ENCODE assay signal across 13 cellular contexts in the genomic region with DNA sequence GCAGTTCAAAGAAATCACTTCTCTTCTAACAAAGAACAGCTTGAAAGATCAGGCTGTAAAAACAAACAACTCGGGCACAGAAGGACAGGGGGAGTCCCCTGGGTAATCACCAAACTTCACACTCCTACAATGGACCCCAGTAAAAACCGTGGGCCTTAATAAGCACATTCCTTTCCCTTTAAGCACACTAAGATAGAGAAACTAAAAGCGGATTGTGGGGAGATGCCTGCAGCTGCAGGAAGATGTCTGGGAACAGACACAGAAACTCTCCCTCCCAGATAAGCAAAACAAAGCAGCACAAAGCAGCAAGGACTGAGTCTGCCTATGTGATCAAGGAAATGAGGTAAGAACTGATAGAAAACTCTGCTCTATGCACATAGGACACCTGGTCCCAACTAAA. TPM values are rescaled to one million over a fixed set of nuclear protein-coding genes. Genes with fewer than 3 reads are reported as not detected.
DNase-seq lines count a peak whose midpoint lies in the region; ATAC-seq and TF ChIP-seq lines count a peak whose summit lies in the region.
"Had no signal": no experiment of that assay in that cellular context is flagged by ENCODE, and none has a peak within 500 bp of the region (broad histone marks: within the 10 kb centered on the region; RNA-seq: fewer than 3 reads in every experiment).

No MANE protein-coding gene starts in this region.

- POLR2A ChIA-PET in T-cell (lab: Charles Lee) = interaction anchor here (0.5 to 1.1 kb wide), 6 partner anchors 19 to 468 kb away, joined by 3 to 6 read pairs (median 4); a partner anchor contains a TSS

- H3K4me3 ChIP-seq in esophagus muscularis mucosa = no peak overlapping the region

- H3K79me1 ChIP-seq in H9 (ENCODE audit: insufficient read depth, low read depth, low read length, poor library complexity, severe bottlenecking) = no peaks in the 10 kb centered on the region

- H3K18ac ChIP-seq in H9 (ENCODE audit: insufficient read length, low read depth, low read length) = no peak overlapping the region

- H3K4me1 ChIP-seq in H9 (ENCODE audit: insufficient read depth, low read length) = no peaks in the 10 kb centered on the region
- peaks cover 0 to 16% (median 5%) of the 10 kb centered on the region in 4 donors for H3K4me1 ChIP-seq in esophagus muscularis mucosa

- H2BK20ac ChIP-seq in H9 (ENCODE audit: low read depth, low read length, poor library complexity, severe bottlenecking) = no peak overlapping the region

- H3K9me3 ChIP-seq in H9 (ENCODE audit: control insufficient read depth, low read depth, low read length) = peaks cover 15% of the 10 kb centered on the region
- H3K9me3 ChIP-seq in esophagus muscularis mucosa = no peaks in the 10 kb centered on the region

- intact Hi-C loops in esophagus muscularis mucosa (cut with DNase I) = no loop called here

- no peak overlapping the region for H2BK5ac ChIP-seq in H9 (ENCODE audit: insufficient read length, low read length)

- H3K27me3 Mint-ChIP-seq in H9 (ENCODE audit: low read depth) (peaks cover 2% of the 10 kb centered on the region), T-cell (peaks cover 0 to 4% of the 10 kb centered on the region in 2 donors), osteocyte (ENCODE audit: unreplicated experiment) (no peaks in the 10 kb centered on the region)

- H2BK12ac ChIP-seq in H9 (ENCODE audit: insufficient read length, low read depth, low read length) = no peak overlapping the region

- no peaks in the 10 kb centered on the region for H3K27me3 ChIP-seq in H9 (ENCODE audit: insufficient read depth, low read length)
- H3K27me3 ChIP-seq in esophagus muscularis mucosa = no peaks in the 10 kb centered on the region

- TF ChIP-seq CTCF in H9 (conservative IDR thresholded peaks at IDR 0.05) (no peak), esophagus muscularis mucosa (IDR thresholded peaks at IDR 0.05) (no peak), osteocyte (IDR thresholded peaks at IDR 0.05) (no peak)

- TF ChIP-seq POLR2A in esophagus muscularis mucosa (IDR thresholded peaks at IDR 0.05; ENCODE audit: low read depth) (no peak), GM18505 (IDR thresholded peaks at IDR 0.05; ENCODE audit: borderline replicate concordance, extremely low read depth, insufficient read depth, insufficient read length) (no peak)

- H3K4me1 Mint-ChIP-seq in H9 = peaks cover 8% of the 10 kb centered on the region in 2 experiments
- peaks cover 11 to 24% (median 15%) of the 10 kb centered on the region in 3 donors for H3K4me1 Mint-ChIP-seq in T-cell
- peaks cover 12% of the 10 kb centered on the region for H3K4me1 Mint-ChIP-seq in osteocyte (ENCODE audit: unreplicated experiment)
- H3K4me1 Mint-ChIP-seq: stimulated activated naive B cell treated with anti-CD40 and anti-IgM and Interleukin-4, amounts not matched to agents 10 μg/mL and 1 μg/mL and 100 μg/mL, for 72 hours had no signal

- no CpG with 5 or more reads among the region's 3 CpGs for WGBS in H9 (ENCODE audit: extremely low coverage, insufficient read length, low lambda C conversion rate)
- 25% methylated on average over 3 of the region's 3 CpGs for WGBS in esophagus muscularis mucosa

- no peak overlapping the region for H3K56ac ChIP-seq in H9 (ENCODE audit: insufficient read length, low read depth, low read length)

- TF ChIP-seq EP300 in esophagus muscularis mucosa (IDR thresholded peaks at IDR 0.05) = no peak

- CTCF ChIA-PET in T-cell (lab: Charles Lee) = interaction anchor here in 1 of 2 donors (0.6 to 0.7 kb wide), 3 partner anchors 468 to 1750 kb away, joined by 3 to 4 read pairs (median 3); a partner anchor contains a TSS

- no peak overlapping the region for H2BK15ac ChIP-seq in H9 (ENCODE audit: low read depth, low read length)

- H3K27ac Mint-ChIP-seq in H9 = peak overlapping the region in 2 of 3 experiments; percentile 14 to 88; a peak in 5 of 7 replicates
- peak overlapping the region; percentile 85 to 92 for H3K27ac Mint-ChIP-seq in T-cell
- peak overlapping the region; percentile 85 for H3K27ac Mint-ChIP-seq in osteocyte (ENCODE audit: unreplicated experiment)
- H3K27ac Mint-ChIP-seq: stimulated activated naive B cell treated with anti-CD40 and anti-IgM and Interleukin-4, amounts not matched to agents 10 μg/mL and 1 μg/mL and 100 μg/mL, for 72 hours had no signal

- no peak overlapping the region for H3K9ac ChIP-seq in H9 (ENCODE audit: extremely low read depth, insufficient read length, low read length)

- H3K36me3 Mint-ChIP-seq in H9 (ENCODE audit: insufficient read depth in 1 of 3, low read depth in 3 of 3) (peaks cover 19 to 32% (median 22%) of the 10 kb centered on the region in 3 experiments), T-cell (peaks cover 9% of the 10 kb centered on the region), osteocyte (ENCODE audit: unreplicated experiment) (no peaks in the 10 kb centered on the region)

- H3K9me3 Mint-ChIP-seq in H9 = peaks cover 34 to 43% of the 10 kb centered on the region in 2 experiments
- H3K9me3 Mint-ChIP-seq in T-cell = peaks cover 0 to 8% (median 0%) of the 10 kb centered on the region in 3 donors
- H3K9me3 Mint-ChIP-seq in osteocyte (ENCODE audit: unreplicated experiment) = peaks cover 8% of the 10 kb centered on the region

- H3K4ac ChIP-seq in H9 (ENCODE audit: low read depth, low read length) = no peak overlapping the region

- no peak overlapping the region for H3K14ac ChIP-seq in H9 (ENCODE audit: insufficient read depth, low read length)

- H3K36me3 ChIP-seq in esophagus muscularis mucosa = no peaks in the 10 kb centered on the region

- no peak overlapping the region for H3T11ph ChIP-seq in H9 (ENCODE audit: low read length)

- H4K91ac ChIP-seq in H9 (ENCODE audit: insufficient read length, low read depth, low read length) = no peak overlapping the region

- H2BK120ac ChIP-seq in H9 (ENCODE audit: low read depth, low read length, poor library complexity, severe bottlenecking) = no peak overlapping the region

- no peak overlapping the region for H3K27ac ChIP-seq in H9 (ENCODE audit: insufficient read length, low read depth, low read length)
- peak overlapping the region in 1 of 4 donors; percentile 28 for H3K27ac ChIP-seq in esophagus muscularis mucosa (replicated peaks in 1 of 4)

- no peak overlapping the region for H3K4me2 ChIP-seq in H9 (ENCODE audit: insufficient read depth, insufficient read length, low read length)

- no peak overlapping the region for H2AK5ac ChIP-seq in H9 (ENCODE audit: insufficient read length, low read length)

- H3K79me2 ChIP-seq in H9 (ENCODE audit: insufficient read depth, low read length) = no peaks in the 10 kb centered on the region

- peak; percentile 66 to 94 (median 73) for ATAC-seq in T-cell (replicated peaks in 1 of 4)
- ATAC-seq in GM18505 (IDR thresholded peaks at IDR 0.05; ENCODE audit: unreplicated experiment) = no peak
- ATAC-seq: Right ventricle myocardium inferior; stimulated activated naive B cell treated with anti-CD40 and anti-IgM and Interleukin-4, amounts not matched to agents 10 μg/mL and 1 μg/mL and 100 μg/mL, for 72 hours had no signal

- DNase-seq in H9 (no peak), T-cell (peak in 11 of 34 experiments; percentile 2 to 44 (median 15)), esophagus muscularis mucosa (ENCODE audit: extremely low spot score) (peak; percentile 75), osteocyte (ENCODE audit: extremely low spot score, unreplicated experiment) (peak; percentile 34), NCI-H187 treated with DMSO at 0.1 percent for 48 hours (lab: John Stamatoyannopoulos, UW) (no peak), hepatic stellate cell (ENCODE audit: low spot score) (no peak)
- DNase-seq: activated CD4-positive, CD25-positive, alpha-beta regulatory T cell treated with anti-CD3 and anti-CD28 coated beads, Interleukin-2, amount 50 U/mL, for 72 hours; activated naive CD4-positive, alpha-beta T cell treated with Interleukin-2 at 50 U/mL for 16 hours; naive B cell; NCI-H510A; stimulated activated naive B cell treated with anti-CD40 and anti-IgM and Interleukin-4, amounts not matched to agents 10 μg/mL and 1 μg/mL and 100 μg/mL, for 72 hours had no signal

- H4K20me1 ChIP-seq in H9 (ENCODE audit: control insufficient read depth, insufficient read depth, insufficient read length) = no peaks in the 10 kb centered on the region

- H2AFZ ChIP-seq in H9 (ENCODE audit: low read length) = no peak overlapping the region

- no peak overlapping the region for H4K5ac ChIP-seq in H9 (ENCODE audit: insufficient read length, low read depth, low read length)

- H3K4me3 Mint-ChIP-seq in H9 (no peak overlapping the region), T-cell (peak overlapping the region; percentile 19 to 59 (median 39)), osteocyte (ENCODE audit: unreplicated experiment) (peak overlapping the region; percentile 46)
- H3K4me3 Mint-ChIP-seq: naive B cell; stimulated activated naive B cell treated with anti-CD40 and anti-IgM and Interleukin-4, amounts not matched to agents 10 μg/mL and 1 μg/mL and 100 μg/mL, for 72 hours had no signal

- H4K8ac ChIP-seq in H9 (replicated peaks; ENCODE audit: insufficient read length, low read depth, low read length) = no peak overlapping the region

- no peaks in the 10 kb centered on the region for H3K23me2 ChIP-seq in H9 (ENCODE audit: insufficient read length, low read depth, low read length, poor library complexity, severe bottlenecking)

- no peak overlapping the region for H3K23ac ChIP-seq in H9 (ENCODE audit: insufficient read length, low read depth, low read length)

RNA-seq across cellular contexts. Expression of a gene that starts 37.6 kb away (rescaled TPM):
- total RNA-seq in H9 (2021) (2.4 and 2.8 TPM in 2 replicates), T-cell (10 to 100 TPM; 14.8 to 20.3 (median 16.4) TPM), esophagus muscularis mucosa (1 to 10 TPM; 7.1 to 8.9 (median 8.5) TPM), osteocyte (18.3 and 20.2 TPM in 2 replicates)

Comparison
In these comparisons a context has a peak if more than half of its experiments do, and no peak if none do; other contexts are left out.
1. DNase-seq: peak in esophagus muscularis mucosa (single experiment) and osteocyte (single experiment); none in H9 (single experiment), NCI-H187 treated with DMSO at 0.1 percent for 48 hours (single experiment) and hepatic stellate cell (single experiment).
2. H3K4me3 Mint-ChIP-seq: peak in T-cell (3 of 3) and osteocyte (single experiment); none in H9 (0 of 2).
3. Peak in every context shown above with its lines, with median percentiles within 50 percentile points of each other: H3K27ac Mint-ChIP-seq.